ENCODE assay signal across 1 cellular context in the genomic region with DNA sequence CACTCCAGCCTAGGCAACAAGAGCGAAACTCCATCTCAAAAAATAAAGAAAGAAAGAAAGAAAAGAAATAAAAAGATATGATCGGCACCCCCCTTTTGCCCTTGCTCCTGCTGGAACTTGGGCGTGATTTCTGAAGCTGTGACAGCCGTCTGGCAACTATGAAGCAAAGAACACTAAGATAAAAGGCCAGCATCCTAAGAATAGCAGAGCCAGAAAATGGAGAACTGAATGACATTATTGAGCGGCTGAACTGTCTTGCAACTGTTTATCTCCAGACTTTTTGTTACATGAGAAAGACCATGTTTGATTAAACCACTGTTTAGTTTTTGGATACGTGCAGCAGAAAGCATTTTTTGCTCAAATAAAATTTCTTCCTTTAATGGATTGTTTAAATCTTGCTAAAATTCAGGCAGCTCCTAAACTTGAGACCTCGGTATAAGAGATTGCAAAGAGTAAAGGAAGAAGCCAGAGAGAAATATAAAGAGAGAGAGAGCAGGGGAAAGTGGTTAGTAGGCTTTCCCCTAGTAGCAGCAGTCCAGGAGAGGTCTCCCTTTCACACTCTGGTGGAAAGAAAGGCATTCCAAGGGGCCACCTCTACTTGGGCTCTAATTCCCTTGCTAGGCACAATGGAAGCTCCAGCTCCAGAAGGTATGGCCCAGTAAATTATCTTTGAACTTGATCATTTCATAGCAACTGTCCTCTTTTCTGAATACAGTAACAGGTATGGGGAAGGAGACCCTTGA.
TF ChIP-seq lines count a peak whose summit lies in the region.

No MANE protein-coding gene starts in this region.

TF ChIP-seq in K562, 482 proteins besides CTCF, POLR2A, EP300 and RAD21:
- TF ChIP-seq ZNF668 (CRISPR knock-in tag; IDR thresholded peaks at IDR 0.05) (no peak), CBX3 (IDR thresholded peaks at IDR 0.05; ENCODE audit: borderline replicate concordance in 1 of 2, low read length in 2 of 2) (no peak), NFYB (IDR thresholded peaks at IDR 0.05; ENCODE audit: extremely low read depth, insufficient read length) (no peak), ZSCAN29 (IDR thresholded peaks at IDR 0.05) (no peak), SMARCB1 (IDR thresholded peaks at IDR 0.05; ENCODE audit: insufficient read length, low read depth) (no peak), ZNF75A (CRISPR knock-in tag; IDR thresholded peaks at IDR 0.05) (no peak), MEIS2 (IDR thresholded peaks at IDR 0.05; ENCODE audit: partially characterized antibody) (no peak), CEBPB (tag; IDR thresholded peaks at IDR 0.05) (no peak), ZNF696 (CRISPR knock-in tag; conservative IDR thresholded peaks at IDR 0.05) (no peak), ZNF507 (tag; conservative IDR thresholded peaks at IDR 0.05) (no peak)
- TF ChIP-seq, protein P1, sequence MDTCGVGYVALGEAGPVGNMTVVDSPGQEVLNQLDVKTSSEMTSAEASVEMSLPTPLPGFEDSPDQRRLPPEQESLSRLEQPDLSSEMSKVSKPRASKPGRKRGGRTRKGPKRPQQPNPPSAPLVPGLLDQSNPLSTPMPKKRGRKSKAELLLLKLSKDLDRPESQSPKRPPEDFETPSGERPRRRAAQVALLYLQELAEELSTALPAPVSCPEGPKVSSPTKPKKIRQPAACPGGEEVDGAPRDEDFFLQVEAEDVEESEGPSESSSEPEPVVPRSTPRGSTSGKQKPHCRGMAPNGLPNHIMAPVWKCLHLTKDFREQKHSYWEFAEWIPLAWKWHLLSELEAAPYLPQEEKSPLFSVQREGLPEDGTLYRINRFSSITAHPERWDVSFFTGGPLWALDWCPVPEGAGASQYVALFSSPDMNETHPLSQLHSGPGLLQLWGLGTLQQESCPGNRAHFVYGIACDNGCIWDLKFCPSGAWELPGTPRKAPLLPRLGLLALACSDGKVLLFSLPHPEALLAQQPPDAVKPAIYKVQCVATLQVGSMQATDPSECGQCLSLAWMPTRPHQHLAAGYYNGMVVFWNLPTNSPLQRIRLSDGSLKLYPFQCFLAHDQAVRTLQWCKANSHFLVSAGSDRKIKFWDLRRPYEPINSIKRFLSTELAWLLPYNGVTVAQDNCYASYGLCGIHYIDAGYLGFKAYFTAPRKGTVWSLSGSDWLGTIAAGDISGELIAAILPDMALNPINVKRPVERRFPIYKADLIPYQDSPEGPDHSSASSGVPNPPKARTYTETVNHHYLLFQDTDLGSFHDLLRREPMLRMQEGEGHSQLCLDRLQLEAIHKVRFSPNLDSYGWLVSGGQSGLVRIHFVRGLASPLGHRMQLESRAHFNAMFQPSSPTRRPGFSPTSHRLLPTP (IDR thresholded peaks at IDR 0.05; ENCODE audit: borderline replicate concordance, extremely low read depth, insufficient read length): no peak
- TF ChIP-seq, protein P2, sequence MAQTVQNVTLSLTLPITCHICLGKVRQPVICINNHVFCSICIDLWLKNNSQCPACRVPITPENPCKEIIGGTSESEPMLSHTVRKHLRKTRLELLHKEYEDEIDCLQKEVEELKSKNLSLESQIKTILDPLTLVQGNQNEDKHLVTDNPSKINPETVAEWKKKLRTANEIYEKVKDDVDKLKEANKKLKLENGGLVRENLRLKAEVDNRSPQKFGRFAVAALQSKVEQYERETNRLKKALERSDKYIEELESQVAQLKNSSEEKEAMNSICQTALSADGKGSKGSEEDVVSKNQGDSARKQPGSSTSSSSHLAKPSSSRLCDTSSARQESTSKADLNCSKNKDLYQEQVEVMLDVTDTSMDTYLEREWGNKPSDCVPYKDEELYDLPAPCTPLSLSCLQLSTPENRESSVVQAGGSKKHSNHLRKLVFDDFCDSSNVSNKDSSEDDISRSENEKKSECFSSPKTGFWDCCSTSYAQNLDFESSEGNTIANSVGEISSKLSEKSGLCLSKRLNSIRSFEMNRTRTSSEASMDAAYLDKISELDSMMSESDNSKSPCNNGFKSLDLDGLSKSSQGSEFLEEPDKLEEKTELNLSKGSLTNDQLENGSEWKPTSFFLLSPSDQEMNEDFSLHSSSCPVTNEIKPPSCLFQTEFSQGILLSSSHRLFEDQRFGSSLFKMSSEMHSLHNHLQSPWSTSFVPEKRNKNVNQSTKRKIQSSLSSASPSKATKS (CRISPR knock-in tag; IDR thresholded peaks at IDR 0.05): no peak
- TF ChIP-seq, protein P3, sequence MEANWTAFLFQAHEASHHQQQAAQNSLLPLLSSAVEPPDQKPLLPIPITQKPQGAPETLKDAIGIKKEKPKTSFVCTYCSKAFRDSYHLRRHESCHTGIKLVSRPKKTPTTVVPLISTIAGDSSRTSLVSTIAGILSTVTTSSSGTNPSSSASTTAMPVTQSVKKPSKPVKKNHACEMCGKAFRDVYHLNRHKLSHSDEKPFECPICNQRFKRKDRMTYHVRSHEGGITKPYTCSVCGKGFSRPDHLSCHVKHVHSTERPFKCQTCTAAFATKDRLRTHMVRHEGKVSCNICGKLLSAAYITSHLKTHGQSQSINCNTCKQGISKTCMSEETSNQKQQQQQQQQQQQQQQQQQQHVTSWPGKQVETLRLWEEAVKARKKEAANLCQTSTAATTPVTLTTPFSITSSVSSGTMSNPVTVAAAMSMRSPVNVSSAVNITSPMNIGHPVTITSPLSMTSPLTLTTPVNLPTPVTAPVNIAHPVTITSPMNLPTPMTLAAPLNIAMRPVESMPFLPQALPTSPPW (CRISPR knock-in tag; IDR thresholded peaks at IDR 0.05): no peak
